ENCODE assay signal across 10 cellular contexts in genomic region chr11:125551835-125552342, GRCh38. TPM values are rescaled to one million over a fixed set of nuclear protein-coding genes. Genes with fewer than 3 reads are reported as not detected.
"Had no signal": no experiment of that assay in that cellular context is flagged by ENCODE, and none has a peak within 500 bp of the region (broad histone marks: within the 10 kb centered on the region; RNA-seq: fewer than 3 reads in every experiment).

No MANE protein-coding gene starts in this region.

- H3K4me3 ChIP-seq: GM23248, HAP-1 had no signal

- H3K9me3 ChIP-seq: HAP-1 had no signal

- ATAC-seq: HCT116, HepG2 had no signal

- H2AFZ ChIP-seq: GM23248 had no signal

- H3K9ac ChIP-seq: GM23248, KMS-11 had no signal

- DNase-seq: GM23248, GOT3, H7, HFFc6 had no signal

- H3K27ac ChIP-seq: GM23248, KMS-11 had no signal

- H3K36me3 ChIP-seq: HAP-1 had no signal

- H3K4me2 ChIP-seq: KMS-11 had no signal

- FAIRE-seq: HepG2, HTR-8/SVneo had no signal

RNA-seq across cellular contexts. Expression of gene FEZ1, which starts 55.8 kb away (rescaled TPM):
- total RNA-seq: HepG2, HT-29 had no signal
- polyA plus RNA-seq: HepG2 had no signal
